Comparison of ENCODE assay signal across 11 cellular contexts in genomic region chr22:39470462-39471335, GRCh38. TPM values are rescaled to one million over a fixed set of nuclear protein-coding genes. Genes with fewer than 3 reads are reported as not detected.
DNase-seq lines count a peak whose midpoint lies in the region; ATAC-seq and TF ChIP-seq lines count a peak whose summit lies in the region.
"Had no signal": no experiment of that assay in that cellular context is flagged by ENCODE, and none has a peak within 500 bp of the region (broad histone marks: within the 10 kb centered on the region; RNA-seq: fewer than 3 reads in every experiment).

No MANE protein-coding gene starts in this region.

- H3K4me1 ChIP-seq in gastrocnemius medialis (peaks cover 8 to 15% of the 10 kb centered on the region in 2 donors), GM23248 (ENCODE audit: insufficient read depth) (peaks cover 20% of the 10 kb centered on the region)

- no peak overlapping the region for H3K4me2 ChIP-seq in GM23248 (ENCODE audit: unreplicated experiment)

- TF ChIP-seq CTCF in fibroblast of villous mesenchyme (IDR thresholded peaks at IDR 0.05; ENCODE audit: insufficient read depth, low read depth, low read length) (no peak), gastrocnemius medialis (IDR thresholded peaks at IDR 0.05 in 4 of 5, conservative IDR thresholded peaks at IDR 0.05 in 1 of 5) (no peak)

- peak overlapping the region; percentile 61 to 72 (median 66) for H3K27ac ChIP-seq in gastrocnemius medialis
- no peak overlapping the region for H3K27ac ChIP-seq in GM23248
- H3K27ac ChIP-seq: epithelial cell of prostate had no signal

- TF ChIP-seq POLR2A in gastrocnemius medialis (IDR thresholded peaks at IDR 0.05) = no peak

- in situ Hi-C loops in gastrocnemius medialis (cut with MboI; ENCODE audit: low sequenced_read_pairs in 4 of 4) = no loop called here
- in situ Hi-C loops in GM23248 (cut with MboI) = no loop called here

- H3K9me3 ChIP-seq in gastrocnemius medialis (no peaks in the 10 kb centered on the region), GM23248 (ENCODE audit: low read depth) (no peaks in the 10 kb centered on the region)

- no peak overlapping the region for H2AFZ ChIP-seq in GM23248

- DNase-seq in OCI-M1 (lab: John Stamatoyannopoulos, UW) (peak; percentile 65), fibroblast of villous mesenchyme (ENCODE audit: low read depth) (peak; percentile 70), gastrocnemius medialis (no peak), NCI-H226 (no peak), GM23248 (no peak), DMS 273 (lab: John Stamatoyannopoulos, UW; ENCODE audit: unreplicated experiment) (no peak)
- DNase-seq: CD4-positive, alpha-beta memory T cell; PC-3 had no signal

- no peaks in the 10 kb centered on the region for H4K20me1 ChIP-seq in GM23248 (ENCODE audit: insufficient read depth)

- H3K27me3 ChIP-seq in gastrocnemius medialis = no peaks in the 10 kb centered on the region
- no peaks in the 10 kb centered on the region for H3K27me3 ChIP-seq in GM23248 (replicated peaks; ENCODE audit: insufficient read depth)

- peak overlapping the region; percentile 25; the same call in 1 of the 2 replicates for H3K4me3 ChIP-seq in GM08714 (ENCODE audit: low read length)
- H3K4me3 ChIP-seq in fibroblast of villous mesenchyme (ENCODE audit: low read depth, low read length) = no peak overlapping the region
- no peak overlapping the region for H3K4me3 ChIP-seq in gastrocnemius medialis
- no peak overlapping the region for H3K4me3 ChIP-seq in GM23248

- no peak overlapping the region for H3K9ac ChIP-seq in GM23248

- intact Hi-C loops in gastrocnemius medialis (cut with DNase I; ENCODE audit: low total_unique reads) = no loop called here

- no peaks in the 10 kb centered on the region for H3F3A ChIP-seq in GM23248 (ENCODE audit: insufficient read depth)

- H3K36me3 ChIP-seq in gastrocnemius medialis (no peaks in the 10 kb centered on the region), GM23248 (ENCODE audit: low read depth) (no peaks in the 10 kb centered on the region)

- H3K9me2 ChIP-seq in GM23248 (ENCODE audit: insufficient read depth) = no peaks in the 10 kb centered on the region

- 62 to 65% methylated on average over 17 of the region's 17 CpGs for WGBS in GM23248 (ENCODE audit: low coverage in 1 of 2, low lambda C conversion rate in 2 of 2, missing lambda C conversion rate in 2 of 2), 2 experiments

- no peak for ATAC-seq in gastrocnemius medialis
- no peak for ATAC-seq in activated CD4-positive, CD25-positive, alpha-beta regulatory T cell treated with anti-CD3 and anti-CD28 coated beads, Interleukin-2, amount 50 U/mL, for 24 hours
- ATAC-seq: PC-3 had no signal

- H3K79me2 ChIP-seq in GM23248 (ENCODE audit: insufficient read depth) = no peaks in the 10 kb centered on the region

RNA-seq across cellular contexts. Expression of gene MGAT3, which starts 13.9 kb away (rescaled TPM):
- 0.64 and 1.3 TPM in 2 replicates for total RNA-seq in fibroblast of villous mesenchyme
- 1 to 10 TPM in 1 of 4 donors, under 1 TPM in 3; 0.55 to 1.0 (median 0.59) TPM for total RNA-seq in gastrocnemius medialis
- total RNA-seq in GM23248 (2014; rRNA removed; shearing (Covaris generic)) = not detected in 2 replicates
- not detected in 2 replicates for polyA plus RNA-seq in GM23248 (2016; fragmentation: Nextera tagmentation; extraction: Ambion mirVana)
- total RNA-seq: PC-3 had no signal
- polyA plus RNA-seq: CD4-positive, alpha-beta memory T cell had no signal

RNA-seq across cellular contexts. Expression of gene MIEF1, which starts 31.4 kb away (rescaled TPM):
- total RNA-seq in fibroblast of villous mesenchyme (26.1 and 32.8 TPM in 2 replicates), gastrocnemius medialis (10 to 100 TPM; 11.4 to 25.4 (median 12.9) TPM)
- total RNA-seq in GM23248 (2014; rRNA removed; shearing (Covaris generic)) = 26.2 and 27.1 TPM in 2 replicates
- polyA plus RNA-seq in GM23248 (2016; fragmentation: Nextera tagmentation; extraction: Ambion mirVana) = 20.2 and 20.6 TPM in 2 replicates

RNA-seq across cellular contexts. Expression of gene ATF4, which starts 49.7 kb away (rescaled TPM):
- total RNA-seq in fibroblast of villous mesenchyme (200 and 379 TPM in 2 replicates), gastrocnemius medialis (100 to 1,000 TPM; 480 to 666 (median 533) TPM)
- total RNA-seq in GM23248 (2014; rRNA removed; shearing (Covaris generic)) = 481 and 529 TPM in 2 replicates
- polyA plus RNA-seq in GM23248 (2016; fragmentation: Nextera tagmentation; extraction: Ambion mirVana) = 282 and 293 TPM in 2 replicates

Comparison
In these comparisons a context has a peak if more than half of its experiments do, and no peak if none do; other contexts are left out.
1. DNase-seq: peak in OCI-M1 (single experiment) and fibroblast of villous mesenchyme (single experiment); none in gastrocnemius medialis (0 of 2), NCI-H226 (single experiment), GM23248 (single experiment) and DMS 273 (single experiment).